ENCODE assay signal across 1 cellular context in the genomic region with DNA sequence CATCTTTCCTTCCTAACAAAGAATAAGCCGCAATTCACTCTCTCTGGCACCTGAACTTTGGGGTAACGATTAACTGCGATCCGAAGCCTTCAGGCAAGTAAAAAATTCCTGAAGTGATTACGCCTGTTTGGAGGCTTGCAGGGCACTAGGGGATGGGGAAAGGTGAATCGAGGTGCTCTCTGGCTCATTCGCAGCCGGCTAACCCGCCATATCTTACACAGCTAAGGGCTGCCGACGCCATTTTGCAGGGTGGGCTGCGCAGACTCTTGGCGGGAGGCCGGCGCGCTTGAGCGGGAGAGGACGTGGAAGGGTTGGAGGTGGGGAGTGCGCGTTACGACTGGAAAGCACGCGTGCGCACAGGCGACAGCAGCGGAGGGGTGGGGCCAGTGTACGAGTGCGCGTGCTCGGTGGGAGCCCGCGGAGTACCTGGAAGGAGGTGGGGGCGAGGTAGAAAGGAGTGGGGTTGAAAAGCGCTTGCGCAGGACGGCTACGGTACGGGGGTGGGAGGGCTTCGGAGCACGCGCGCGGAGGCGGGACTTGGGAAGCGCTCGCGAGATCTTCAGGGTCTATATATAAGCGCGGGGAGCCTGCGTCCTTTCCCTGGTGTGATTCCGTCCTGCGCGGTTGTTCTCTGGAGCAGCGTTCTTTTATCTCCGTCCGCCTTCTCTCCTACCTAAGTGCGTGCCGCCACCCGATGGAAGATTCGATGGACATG.
TF ChIP-seq lines count a peak whose summit lies in the region.

TSS of gene NPM1 (plus strand) at position 595 of the 715 bp plus-strand sequence. CDS start at position 695, 100 bp downstream.

TF ChIP-seq in SK-N-SH, 30 proteins besides CTCF, POLR2A, EP300 and RAD21 (continued from another document):
- TF ChIP-seq, protein P1, sequence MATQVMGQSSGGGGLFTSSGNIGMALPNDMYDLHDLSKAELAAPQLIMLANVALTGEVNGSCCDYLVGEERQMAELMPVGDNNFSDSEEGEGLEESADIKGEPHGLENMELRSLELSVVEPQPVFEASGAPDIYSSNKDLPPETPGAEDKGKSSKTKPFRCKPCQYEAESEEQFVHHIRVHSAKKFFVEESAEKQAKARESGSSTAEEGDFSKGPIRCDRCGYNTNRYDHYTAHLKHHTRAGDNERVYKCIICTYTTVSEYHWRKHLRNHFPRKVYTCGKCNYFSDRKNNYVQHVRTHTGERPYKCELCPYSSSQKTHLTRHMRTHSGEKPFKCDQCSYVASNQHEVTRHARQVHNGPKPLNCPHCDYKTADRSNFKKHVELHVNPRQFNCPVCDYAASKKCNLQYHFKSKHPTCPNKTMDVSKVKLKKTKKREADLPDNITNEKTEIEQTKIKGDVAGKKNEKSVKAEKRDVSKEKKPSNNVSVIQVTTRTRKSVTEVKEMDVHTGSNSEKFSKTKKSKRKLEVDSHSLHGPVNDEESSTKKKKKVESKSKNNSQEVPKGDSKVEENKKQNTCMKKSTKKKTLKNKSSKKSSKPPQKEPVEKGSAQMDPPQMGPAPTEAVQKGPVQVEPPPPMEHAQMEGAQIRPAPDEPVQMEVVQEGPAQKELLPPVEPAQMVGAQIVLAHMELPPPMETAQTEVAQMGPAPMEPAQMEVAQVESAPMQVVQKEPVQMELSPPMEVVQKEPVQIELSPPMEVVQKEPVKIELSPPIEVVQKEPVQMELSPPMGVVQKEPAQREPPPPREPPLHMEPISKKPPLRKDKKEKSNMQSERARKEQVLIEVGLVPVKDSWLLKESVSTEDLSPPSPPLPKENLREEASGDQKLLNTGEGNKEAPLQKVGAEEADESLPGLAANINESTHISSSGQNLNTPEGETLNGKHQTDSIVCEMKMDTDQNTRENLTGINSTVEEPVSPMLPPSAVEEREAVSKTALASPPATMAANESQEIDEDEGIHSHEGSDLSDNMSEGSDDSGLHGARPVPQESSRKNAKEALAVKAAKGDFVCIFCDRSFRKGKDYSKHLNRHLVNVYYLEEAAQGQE (IDR thresholded peaks at IDR 0.05; ENCODE audit: low read depth, low read length): peak; percentile 69
